In genomic region chr6:98844244-98845161, GRCh38 we compare ENCODE assay signal across 10 cellular contexts. TPM values are rescaled to one million over a fixed set of nuclear protein-coding genes. Genes with fewer than 3 reads are reported as not detected.
DNase-seq lines count a peak whose midpoint lies in the region; ATAC-seq and TF ChIP-seq lines count a peak whose summit lies in the region.
"Had no signal": no experiment of that assay in that cellular context is flagged by ENCODE, and none has a peak within 500 bp of the region (broad histone marks: within the 10 kb centered on the region; RNA-seq: fewer than 3 reads in every experiment).

No MANE protein-coding gene starts in this region.

- POLR2A ChIA-PET in CD8-positive, alpha-beta memory T cell (lab: Charles Lee): no interaction called here

- DNase-seq in CD8-positive, alpha-beta memory T cell: no peak
- DNase-seq in Jurkat, Clone E6-1 (ENCODE audit: low read depth, low spot score): no peak
- DNase-seq in colonic mucosa (no peak), neural progenitor cell (ENCODE audit: low spot score) (peak; percentile 76), COLO829 (ENCODE audit: low spot score) (no peak), islet precursor cell (no peak), adrenal gland (no peak)
- DNase-seq: activated CD4-positive, alpha-beta T cell treated with anti-CD3 and anti-CD28 coated beads for 4 hours had no signal

- H3K79me2 ChIP-seq in neural progenitor cell (ENCODE audit: low read depth): peaks cover 2% of the 10 kb centered on the region

- H4K20me1 ChIP-seq in neural progenitor cell (ENCODE audit: low read depth): peaks cover 47% of the 10 kb centered on the region

- peaks cover 11% of the 10 kb centered on the region for H3K4me1 ChIP-seq in CD8-positive, alpha-beta memory T cell (ENCODE audit: insufficient read depth, low read length)
- H3K4me1 ChIP-seq in colonic mucosa: peaks cover 5% of the 10 kb centered on the region
- H3K4me1 ChIP-seq in neural progenitor cell: peaks cover 45% of the 10 kb centered on the region
- H3K4me1 ChIP-seq in adrenal gland (replicated peaks in 1 of 2): peaks cover 4 to 25% of the 10 kb centered on the region in 2 donors

- peaks cover 74 to 87% of the 10 kb centered on the region in 2 donors for H3K27me3 Mint-ChIP-seq in CD8-positive, alpha-beta memory T cell
- peaks cover 14% of the 10 kb centered on the region for H3K27me3 Mint-ChIP-seq in neural progenitor cell (ENCODE audit: insufficient read depth, low read depth)

- peak overlapping the region; percentile 10 to 66 (median 40) for H3K4me3 Mint-ChIP-seq in CD8-positive, alpha-beta memory T cell
- H3K4me3 Mint-ChIP-seq in neural progenitor cell: peak overlapping the region; percentile 94

- TF ChIP-seq POLR2A in adrenal gland (IDR thresholded peaks at IDR 0.05): no peak

- H3K4me2 ChIP-seq in neural progenitor cell: peak overlapping the region; percentile 80

- H3K36me3 Mint-ChIP-seq in CD8-positive, alpha-beta memory T cell: no peaks in the 10 kb centered on the region
- peaks cover 54% of the 10 kb centered on the region for H3K36me3 Mint-ChIP-seq in neural progenitor cell

- H3K36me3 ChIP-seq in CD8-positive, alpha-beta memory T cell (ENCODE audit: insufficient read depth, low read length): no peaks in the 10 kb centered on the region
- H3K36me3 ChIP-seq in colonic mucosa: no peaks in the 10 kb centered on the region
- no peaks in the 10 kb centered on the region for H3K36me3 ChIP-seq in neural progenitor cell
- no peaks in the 10 kb centered on the region for H3K36me3 ChIP-seq in adrenal gland (replicated peaks in 1 of 2)

- H3K27ac ChIP-seq in CD8-positive, alpha-beta memory T cell (ENCODE audit: low read depth, low read length): no peak overlapping the region
- H3K27ac ChIP-seq in colonic mucosa: no peak overlapping the region
- H3K27ac ChIP-seq in neural progenitor cell: no peak overlapping the region
- H3K27ac ChIP-seq in adrenal gland: no peak overlapping the region

- peak overlapping the region in 2 of 8 donors; percentile 4 to 11 for H3K27ac Mint-ChIP-seq in CD8-positive, alpha-beta memory T cell
- peak overlapping the region; percentile 99 for H3K27ac Mint-ChIP-seq in neural progenitor cell

- 9 to 11% (median 9%) methylated on average over 37 to 48 of the region's 48 CpGs for WGBS in adrenal gland, 4 donors

- H3K4me3 ChIP-seq in CD8-positive, alpha-beta memory T cell (ENCODE audit: low read length): no peak overlapping the region
- peak overlapping the region; percentile 28; the same call in 1 of the 2 replicates for H3K4me3 ChIP-seq in Jurkat, Clone E6-1 (ENCODE audit: low read length)
- peak overlapping the region; percentile 20 for H3K4me3 ChIP-seq in colonic mucosa
- H3K4me3 ChIP-seq in neural progenitor cell: peak overlapping the region; percentile 52
- peak overlapping the region in 1 of 4 donors; percentile 36 for H3K4me3 ChIP-seq in adrenal gland

- H2AFZ ChIP-seq in neural progenitor cell (replicated peaks): peak overlapping the region; percentile 45

- CTCF ChIA-PET in CD8-positive, alpha-beta memory T cell (lab: Charles Lee): interaction anchor here (1.3 kb wide), 1 partner anchor 8 kb away, joined by 7 read pairs; no protein-coding TSS in a partner anchor

- H3K9me3 Mint-ChIP-seq in CD8-positive, alpha-beta memory T cell: peaks cover 0 to 5% (median 0%) of the 10 kb centered on the region in 5 donors
- no peaks in the 10 kb centered on the region for H3K9me3 Mint-ChIP-seq in neural progenitor cell

- intact Hi-C loops in colonic mucosa (cut with DNase I) (loop anchor here (5.0 kb wide), 1 partner anchor 1347 kb away; no protein-coding TSS in a partner anchor), adrenal gland (cut with DNase I) (loop anchor here (10.0 kb wide), 2 partner anchors 270 to 1350 kb away; no protein-coding TSS in a partner anchor)

- no peak for TF ChIP-seq CTCF in colonic mucosa (IDR thresholded peaks at IDR 0.05)
- no peak for TF ChIP-seq CTCF in neural progenitor cell (IDR thresholded peaks at IDR 0.05)
- no peak for TF ChIP-seq CTCF in adrenal gland (IDR thresholded peaks at IDR 0.05)

- ATAC-seq in GM19395 (IDR thresholded peaks at IDR 0.05; ENCODE audit: unreplicated experiment): no peak

- H3K9ac ChIP-seq in colonic mucosa (ENCODE audit: low read depth in 2 of 2, low read length in 2 of 2): no peak overlapping the region
- no peak overlapping the region for H3K9ac ChIP-seq in neural progenitor cell

- H3K27me3 ChIP-seq in CD8-positive, alpha-beta memory T cell (ENCODE audit: insufficient read depth, low read length, poor library complexity, severe bottlenecking): peaks cover 85% of the 10 kb centered on the region
- H3K27me3 ChIP-seq in colonic mucosa (peaks cover 81% of the 10 kb centered on the region), neural progenitor cell (peaks cover 90% of the 10 kb centered on the region), adrenal gland (peaks cover 84% of the 10 kb centered on the region)

- peaks cover 19 to 36% (median 20%) of the 10 kb centered on the region in 3 donors for H3K4me1 Mint-ChIP-seq in CD8-positive, alpha-beta memory T cell
- H3K4me1 Mint-ChIP-seq in neural progenitor cell: peaks cover 50% of the 10 kb centered on the region

- no peaks in the 10 kb centered on the region for H3K9me3 ChIP-seq in CD8-positive, alpha-beta memory T cell (ENCODE audit: low read length)
- H3K9me3 ChIP-seq in colonic mucosa (no peaks in the 10 kb centered on the region), neural progenitor cell (ENCODE audit: low read depth) (no peaks in the 10 kb centered on the region), adrenal gland (replicated peaks in 1 of 3) (no peaks in the 10 kb centered on the region)

- peaks cover 23% of the 10 kb centered on the region for H3F3A ChIP-seq in neural progenitor cell (ENCODE audit: low read depth)

RNA-seq across cellular contexts. Expression of gene POU3F2, which starts 10.1 kb away (rescaled TPM):
- not detected for total RNA-seq in CD8-positive, alpha-beta memory T cell
- polyA plus RNA-seq in CD8-positive, alpha-beta memory T cell: not detected
- polyA plus RNA-seq in Jurkat, Clone E6-1 (2012; ENCODE audit: insufficient read depth, insufficient read length): 13.2 TPM
- total RNA-seq in colonic mucosa (not detected), neural progenitor cell (ENCODE audit: low replicate concordance) (8.8 and 12.2 TPM in 2 replicates), adrenal gland (under 1 TPM in 2 of 8 donors, not detected in 6; 0.07 to 0.11 TPM)
- under 1 TPM in 2 of 3 donors, not detected in 1; 0.03 to 0.04 TPM for polyA plus RNA-seq in adrenal gland
- total RNA-seq: glomerular endothelial cell had no signal
